13 cellular contexts compared by ENCODE assay signal in genomic region chr15:85479071-85479647, GRCh38.
DNase-seq lines count a peak whose midpoint lies in the region; ATAC-seq, FAIRE-seq and TF ChIP-seq lines count a peak whose summit lies in the region.
"Had no signal": no experiment of that assay in that cellular context is flagged by ENCODE, and none has a peak within 500 bp of the region (broad histone marks: within the 10 kb centered on the region; RNA-seq: fewer than 3 reads in every experiment).

No MANE protein-coding gene starts in this region.

- peaks cover 40% of the 10 kb centered on the region for H3K4me1 ChIP-seq in endothelial cell of umbilical vein (ENCODE audit: control insufficient read depth, extremely low read depth, insufficient read depth, low read length)

- no peaks in the 10 kb centered on the region for H3K27me3 Mint-ChIP-seq in neural crest cell (ENCODE audit: low read depth)
- no peaks in the 10 kb centered on the region for H3K27me3 Mint-ChIP-seq in activated CD8-positive, alpha-beta T cell treated with anti-CD3 and anti-CD28 coated beads, Interleukin-2, amount 10 ng/mL, durations not matched to agents 7 days and 5 days (ENCODE audit: low read depth)
- no peaks in the 10 kb centered on the region for H3K27me3 Mint-ChIP-seq in activated T-helper 2 cell treated with anti-CD3 and anti-CD28 coated beads, Interferon-gamma antibody, Interleukin-2, Interleukin-4, amounts not matched to agents 10 μg/mL and 5 μg/mL and 100 μg/mL, durations not matched to agents 14 hours and 24 hours and 36 hours (ENCODE audit: low read depth)

- peak overlapping the region; percentile 26 for H3K9ac ChIP-seq in endothelial cell of umbilical vein (replicated peaks; ENCODE audit: extremely low read depth, insufficient read depth, low read length)

- H3K9me3 Mint-ChIP-seq in neural crest cell: no peaks in the 10 kb centered on the region
- no peaks in the 10 kb centered on the region for H3K9me3 Mint-ChIP-seq in activated CD8-positive, alpha-beta T cell treated with anti-CD3 and anti-CD28 coated beads, Interleukin-2, amount 10 ng/mL, durations not matched to agents 7 days and 5 days (ENCODE audit: insufficient read depth)
- H3K9me3 Mint-ChIP-seq in activated T-helper 2 cell treated with anti-CD3 and anti-CD28 coated beads, Interferon-gamma antibody, Interleukin-2, Interleukin-4, amounts not matched to agents 10 μg/mL and 5 μg/mL and 100 μg/mL, durations not matched to agents 14 hours and 24 hours and 36 hours: no peaks in the 10 kb centered on the region

- FAIRE-seq in endothelial cell of umbilical vein (lab: Jason Lieb, UNC): peak; percentile 42
- FAIRE-seq: GM12878 had no signal

- peak overlapping the region; percentile 43 for H3K27ac ChIP-seq in endothelial cell of umbilical vein (ENCODE audit: insufficient read depth, low read depth, low read length)
- H3K27ac ChIP-seq: ascending aorta had no signal

- TF ChIP-seq CTCF in endothelial cell of umbilical vein (IDR thresholded peaks at IDR 0.05; ENCODE audit: extremely low read depth in 1 of 2, insufficient read depth in 1 of 2, low read depth in 1 of 2, low read length in 2 of 2) (no peak), neural crest cell (conservative IDR thresholded peaks at IDR 0.05) (no peak)

- DNase-seq in GM04503 (ENCODE audit: low read depth) (peak; percentile 56), NCI-H2171 treated with DMSO at 0.1 percent for 48 hours (lab: John Stamatoyannopoulos, UW) (peak; percentile 94), endothelial cell of umbilical vein (ENCODE audit: low read depth, low spot score) (peak; percentile 79), neural crest cell (ENCODE audit: low read depth, low spot score) (no peak)
- DNase-seq in activated CD8-positive, alpha-beta T cell treated with anti-CD3 and anti-CD28 coated beads, Interleukin-2, amount 10 ng/mL, durations not matched to agents 7 days and 5 days: no peak
- DNase-seq in activated T-helper 2 cell treated with anti-CD3 and anti-CD28 coated beads, Interferon-gamma antibody, Interleukin-2, Interleukin-4, amounts not matched to agents 10 μg/mL and 5 μg/mL and 100 μg/mL, durations not matched to agents 14 hours and 24 hours and 36 hours (ENCODE audit: low spot score): no peak
- DNase-seq: KG1 had no signal

- peak overlapping the region; percentile 70 for H3K4me2 ChIP-seq in endothelial cell of umbilical vein (ENCODE audit: insufficient read depth, low read length)

- POLR2A ChIA-PET in endothelial cell of umbilical vein (lab: Charles Lee): no interaction called here
- POLR2A ChIA-PET in activated CD8-positive, alpha-beta T cell treated with anti-CD3 and anti-CD28 coated beads, Interleukin-2, amount 10 ng/mL, durations not matched to agents 7 days and 5 days (lab: Charles Lee): no interaction called here

- no peak for TF ChIP-seq POLR2A in endothelial cell of umbilical vein (IDR thresholded peaks at IDR 0.05; ENCODE audit: low read depth, low read length)

- dilution Hi-C loops in endothelial cell of umbilical vein (cut with MboI; ENCODE audit: extremely low pct_ligation_motif_present, low sequenced_read_pairs): no loop called here

- no peak for ATAC-seq in activated CD8-positive, alpha-beta T cell treated with anti-CD3 and anti-CD28 coated beads, Interleukin-2, amount 10 ng/mL, durations not matched to agents 7 days and 5 days
- no peak for ATAC-seq in HG02981 (IDR thresholded peaks at IDR 0.05; ENCODE audit: unreplicated experiment)
- ATAC-seq in GM21423 (IDR thresholded peaks at IDR 0.05; ENCODE audit: unreplicated experiment): no peak
- ATAC-seq: GM12878, left lobe of liver had no signal

- peaks cover 63% of the 10 kb centered on the region for H3K4me1 Mint-ChIP-seq in neural crest cell
- H3K4me1 Mint-ChIP-seq in activated CD8-positive, alpha-beta T cell treated with anti-CD3 and anti-CD28 coated beads, Interleukin-2, amount 10 ng/mL, durations not matched to agents 7 days and 5 days (ENCODE audit: low read depth): peaks cover 41% of the 10 kb centered on the region
- peaks cover 44% of the 10 kb centered on the region for H3K4me1 Mint-ChIP-seq in activated T-helper 2 cell treated with anti-CD3 and anti-CD28 coated beads, Interferon-gamma antibody, Interleukin-2, Interleukin-4, amounts not matched to agents 10 μg/mL and 5 μg/mL and 100 μg/mL, durations not matched to agents 14 hours and 24 hours and 36 hours (ENCODE audit: low read depth)

- no peaks in the 10 kb centered on the region for H3K9me1 ChIP-seq in endothelial cell of umbilical vein (replicated peaks; ENCODE audit: control insufficient read depth, extremely low read depth, insufficient read depth, low read length)

- H3K27ac Mint-ChIP-seq in neural crest cell (ENCODE audit: unreplicated experiment): peak overlapping the region; percentile 39
- H3K27ac Mint-ChIP-seq in activated CD8-positive, alpha-beta T cell treated with anti-CD3 and anti-CD28 coated beads, Interleukin-2, amount 10 ng/mL, durations not matched to agents 7 days and 5 days: no peak overlapping the region
- H3K27ac Mint-ChIP-seq in activated T-helper 2 cell treated with anti-CD3 and anti-CD28 coated beads, Interferon-gamma antibody, Interleukin-2, Interleukin-4, amounts not matched to agents 10 μg/mL and 5 μg/mL and 100 μg/mL, durations not matched to agents 14 hours and 24 hours and 36 hours: no peak overlapping the region

- no peaks in the 10 kb centered on the region for H3K9me3 ChIP-seq in endothelial cell of umbilical vein (replicated peaks; ENCODE audit: control insufficient read depth, insufficient read depth, low read length)
- H3K9me3 ChIP-seq: ascending aorta, HAP-1 had no signal

- H3K79me2 ChIP-seq in endothelial cell of umbilical vein (ENCODE audit: control insufficient read depth, insufficient read depth, low read length): peaks cover 39% of the 10 kb centered on the region

- no peaks in the 10 kb centered on the region for H3K36me3 Mint-ChIP-seq in neural crest cell (ENCODE audit: low read depth)
- no peaks in the 10 kb centered on the region for H3K36me3 Mint-ChIP-seq in activated CD8-positive, alpha-beta T cell treated with anti-CD3 and anti-CD28 coated beads, Interleukin-2, amount 10 ng/mL, durations not matched to agents 7 days and 5 days (ENCODE audit: low read depth)
- H3K36me3 Mint-ChIP-seq in activated T-helper 2 cell treated with anti-CD3 and anti-CD28 coated beads, Interferon-gamma antibody, Interleukin-2, Interleukin-4, amounts not matched to agents 10 μg/mL and 5 μg/mL and 100 μg/mL, durations not matched to agents 14 hours and 24 hours and 36 hours (ENCODE audit: low read depth): no peaks in the 10 kb centered on the region

- CTCF ChIA-PET in endothelial cell of umbilical vein (lab: Charles Lee): interaction anchor here (0.8 to 2.8 kb wide), 9 partner anchors 11 to 183 kb away, joined by 3 to 16 read pairs (median 3); no protein-coding TSS in a partner anchor
- CTCF ChIA-PET in activated CD8-positive, alpha-beta T cell treated with anti-CD3 and anti-CD28 coated beads, Interleukin-2, amount 10 ng/mL, durations not matched to agents 7 days and 5 days (lab: Charles Lee): no interaction called here

- H3K27me3 ChIP-seq in endothelial cell of umbilical vein (ENCODE audit: control insufficient read depth in 2 of 2, insufficient read depth in 2 of 2, low read length in 2 of 2): no peaks in the 10 kb centered on the region
- H3K27me3 ChIP-seq: ascending aorta had no signal

- H3K36me3 ChIP-seq in endothelial cell of umbilical vein (ENCODE audit: control insufficient read depth in 2 of 2, extremely low read depth in 1 of 2, insufficient read depth in 2 of 2, low read length in 2 of 2): no peaks in the 10 kb centered on the region
- H3K36me3 ChIP-seq: ascending aorta, HAP-1 had no signal

- no peak overlapping the region for H3K4me3 Mint-ChIP-seq in neural crest cell
- H3K4me3 Mint-ChIP-seq in activated CD8-positive, alpha-beta T cell treated with anti-CD3 and anti-CD28 coated beads, Interleukin-2, amount 10 ng/mL, durations not matched to agents 7 days and 5 days: no peak overlapping the region
- H3K4me3 Mint-ChIP-seq in activated T-helper 2 cell treated with anti-CD3 and anti-CD28 coated beads, Interferon-gamma antibody, Interleukin-2, Interleukin-4, amounts not matched to agents 10 μg/mL and 5 μg/mL and 100 μg/mL, durations not matched to agents 14 hours and 24 hours and 36 hours (ENCODE audit: low read depth): no peak overlapping the region

- intact Hi-C loops in endothelial cell of umbilical vein (cut with micrococcal nuclease): loop anchor here (1.0 to 2.0 kb wide), 4 partner anchors 66 to 183 kb away; partner anchors contain the start of gene AKAP13
- intact Hi-C loops in activated T-helper 2 cell treated with anti-CD3 and anti-CD28 coated beads, Interferon-gamma antibody, Interleukin-2, Interleukin-4, amounts not matched to agents 10 μg/mL and 5 μg/mL and 100 μg/mL, durations not matched to agents 14 hours and 24 hours and 36 hours (cut with micrococcal nuclease): no loop called here

- H2AFZ ChIP-seq in endothelial cell of umbilical vein (ENCODE audit: low read depth, low read length): no peak overlapping the region

- BruUV-seq in endothelial cell of umbilical vein (replicated peaks; lab: Mats Ljungman, UMichigan): TSS peak; percentile 27

- H3K4me3 ChIP-seq in endothelial cell of umbilical vein (replicated peaks in 1 of 3; ENCODE audit: insufficient read depth in 1 of 3, low read depth in 1 of 3, low read length in 3 of 3): peak overlapping the region in 1 of 3 experiments; percentile 27
- H3K4me3 ChIP-seq: ascending aorta, GM12878, HAP-1 had no signal

- H4K20me1 ChIP-seq in endothelial cell of umbilical vein (replicated peaks; ENCODE audit: control insufficient read depth, extremely low read depth, insufficient read depth, low read length): peaks cover 29% of the 10 kb centered on the region

TF ChIP-seq in endothelial cell of umbilical vein, 7 proteins besides CTCF, POLR2A, EP300 and RAD21:
- TF ChIP-seq POLR2AphosphoS5 (IDR thresholded peaks at IDR 0.05; ENCODE audit: insufficient read depth, low read depth, low read length) (no peak), MAX (IDR thresholded peaks at IDR 0.05; ENCODE audit: insufficient read depth, insufficient read length) (no peak), EZH2 (IDR thresholded peaks at IDR 0.05; ENCODE audit: borderline replicate concordance, low read depth, low read length, severe bottlenecking) (no peak), GATA2 (IDR thresholded peaks at IDR 0.05; ENCODE audit: insufficient read depth, insufficient read length, low read depth, low read length) (no peak), FOS (IDR thresholded peaks at IDR 0.05; ENCODE audit: borderline replicate concordance, insufficient read depth, low read length) (no peak), MYC (IDR thresholded peaks at IDR 0.05; ENCODE audit: low read depth, low read length) (no peak), JUN (IDR thresholded peaks at IDR 0.05; ENCODE audit: borderline replicate concordance, insufficient read depth, insufficient read length, low read depth) (no peak)

Comparison
In these comparisons a context has a peak if more than half of its experiments do, and no peak if none do; other contexts are left out.
1. DNase-seq: peak in GM04503 (single experiment), NCI-H2171 treated with DMSO at 0.1 percent for 48 hours (single experiment) and endothelial cell of umbilical vein (single experiment); none in neural crest cell (single experiment), activated CD8-positive, alpha-beta T cell treated with anti-CD3 and anti-CD28 coated beads, Interleukin-2, amount 10 ng/mL, durations not matched to agents 7 days and 5 days (single experiment) and activated T-helper 2 cell treated with anti-CD3 and anti-CD28 coated beads, Interferon-gamma antibody, Interleukin-2, Interleukin-4, amounts not matched to agents 10 μg/mL and 5 μg/mL and 100 μg/mL, durations not matched to agents 14 hours and 24 hours and 36 hours (single experiment).